22 cellular contexts compared by ENCODE assay signal in the genomic region with DNA sequence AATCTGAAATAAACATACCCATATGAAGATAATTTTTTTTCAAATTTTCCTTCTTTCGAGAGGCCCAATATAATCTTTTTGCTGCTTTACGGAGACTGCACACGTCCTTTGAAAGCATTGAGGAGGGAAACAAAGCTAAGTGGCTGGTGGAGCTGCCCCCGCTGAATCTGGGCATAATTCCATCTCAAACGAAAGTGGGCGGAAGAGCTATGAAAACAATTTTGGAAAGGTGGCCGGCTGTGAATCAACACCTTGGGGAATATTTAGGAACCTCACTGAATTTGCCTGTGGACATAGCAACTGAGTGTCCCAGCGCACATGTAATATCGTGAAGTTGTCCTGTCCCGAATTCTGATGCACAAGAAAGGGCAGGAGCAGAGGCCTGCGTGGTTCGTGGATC. TPM values are rescaled to one million over a fixed set of nuclear protein-coding genes. Genes with fewer than 3 reads are reported as not detected.
DNase-seq lines count a peak whose midpoint lies in the region; ATAC-seq and TF ChIP-seq lines count a peak whose summit lies in the region.
"Had no signal": no experiment of that assay in that cellular context is flagged by ENCODE, and none has a peak within 500 bp of the region (broad histone marks: within the 10 kb centered on the region; RNA-seq: fewer than 3 reads in every experiment).

No MANE protein-coding gene starts in this region.

- ATAC-seq in stimulated activated naive B cell treated with anti-CD40 and anti-IgM and Interleukin-4, amounts not matched to agents 10 μg/mL and 1 μg/mL and 100 μg/mL, for 72 hours (replicated peaks) = no peak
- ATAC-seq: activated T-cell treated with anti-CD3 and anti-CD28 coated beads, Interleukin-2, amount 50 U/mL, for 72 hours; upper lobe of right lung had no signal

- no peaks in the 10 kb centered on the region for H3K4me1 Mint-ChIP-seq in activated naive CD4-positive, alpha-beta T cell treated with anti-CD3 and anti-CD28 coated beads, Interleukin-2, amount 50 U/mL, for 24 hours
- peaks cover 22% of the 10 kb centered on the region for H3K4me1 Mint-ChIP-seq in chondrocyte (ENCODE audit: low read depth)
- no peaks in the 10 kb centered on the region for H3K4me1 Mint-ChIP-seq in stimulated activated naive B cell treated with anti-CD40 and anti-IgM and Interleukin-4, amounts not matched to agents 10 μg/mL and 1 μg/mL and 100 μg/mL, for 72 hours

- H3K27ac Mint-ChIP-seq in activated naive CD4-positive, alpha-beta T cell treated with anti-CD3 and anti-CD28 coated beads, Interleukin-2, amount 50 U/mL, for 24 hours = peak overlapping the region; percentile 51
- H3K27ac Mint-ChIP-seq in chondrocyte (ENCODE audit: unreplicated experiment) = peak overlapping the region; percentile 29
- H3K27ac Mint-ChIP-seq in stimulated activated naive B cell treated with anti-CD40 and anti-IgM and Interleukin-4, amounts not matched to agents 10 μg/mL and 1 μg/mL and 100 μg/mL, for 72 hours = no peak overlapping the region
- H3K27ac Mint-ChIP-seq: activated naive CD4-positive, alpha-beta T cell treated with anti-CD3 and anti-CD28 coated beads for 36 hours; activated T-cell treated with anti-CD3 and anti-CD28 coated beads, Interleukin-2, amount 50 U/mL, for 72 hours had no signal

- H3K36me3 Mint-ChIP-seq in activated naive CD4-positive, alpha-beta T cell treated with anti-CD3 and anti-CD28 coated beads, Interleukin-2, amount 50 U/mL, for 24 hours = no peaks in the 10 kb centered on the region
- H3K36me3 Mint-ChIP-seq in chondrocyte (ENCODE audit: low read depth) = no peaks in the 10 kb centered on the region
- H3K36me3 Mint-ChIP-seq in stimulated activated naive B cell treated with anti-CD40 and anti-IgM and Interleukin-4, amounts not matched to agents 10 μg/mL and 1 μg/mL and 100 μg/mL, for 72 hours = no peaks in the 10 kb centered on the region

- TF ChIP-seq CTCF in chondrocyte (IDR thresholded peaks at IDR 0.05) = no peak

- DNase-seq in activated naive CD4-positive, alpha-beta T cell treated with anti-CD3 and anti-CD28 coated beads, Interleukin-2, amount 50 U/mL, for 16 hours = no peak
- peak; percentile 58 for DNase-seq in NCI-H1105 treated with DMSO at 0.1 percent for 48 hours (lab: John Stamatoyannopoulos, UW)
- DNase-seq in chondrocyte (ENCODE audit: low spot score) = no peak
- DNase-seq in superior temporal gyrus (ENCODE audit: extremely low spot score) = peak; percentile 36
- DNase-seq in cerebellar nuclear complex (lab: John Stamatoyannopoulos, UW) = no peak
- DNase-seq in GDM1 (lab: John Stamatoyannopoulos, UW) = no peak
- DNase-seq in stimulated activated naive B cell treated with anti-CD40 and anti-IgM and Interleukin-4, amounts not matched to agents 10 μg/mL and 1 μg/mL and 100 μg/mL, for 72 hours = no peak
- DNase-seq: ACHN; activated naive CD4-positive, alpha-beta T cell treated with anti-CD3 and anti-CD28 coated beads for 36 hours; activated T-cell treated with anti-CD3 and anti-CD28 coated beads, Interleukin-2, amount 50 U/mL, for 72 hours; effector CD4-positive, alpha-beta T cell; Karpas-422; NCI-H2171; NK-92 treated with Interleukin-12 subunit alpha and Interleukin-12 subunit beta, amount 100 ng/mL, for 24 hours; occipital lobe; retina; SJCRH30; stimulated activated CD4-positive, alpha-beta T cell treated with anti-CD3 and anti-CD28 coated beads, Interleukin-4, amount 100 ng/mL, for 1 hour; stimulated activated naive CD4-positive, alpha-beta T cell treated with Interleukin-2 at 50 U/mL for 16 hours; T-helper 1 cell had no signal

- H3K4me3 Mint-ChIP-seq in activated naive CD4-positive, alpha-beta T cell treated with anti-CD3 and anti-CD28 coated beads, Interleukin-2, amount 50 U/mL, for 24 hours = no peak overlapping the region
- H3K4me3 Mint-ChIP-seq in chondrocyte (ENCODE audit: unreplicated experiment) = no peak overlapping the region
- H3K4me3 Mint-ChIP-seq in stimulated activated naive B cell treated with anti-CD40 and anti-IgM and Interleukin-4, amounts not matched to agents 10 μg/mL and 1 μg/mL and 100 μg/mL, for 72 hours = no peak overlapping the region
- H3K4me3 Mint-ChIP-seq: activated naive CD4-positive, alpha-beta T cell treated with anti-CD3 and anti-CD28 coated beads for 36 hours; activated T-cell treated with anti-CD3 and anti-CD28 coated beads, Interleukin-2, amount 50 U/mL, for 72 hours had no signal

- H3K27me3 Mint-ChIP-seq in activated naive CD4-positive, alpha-beta T cell treated with anti-CD3 and anti-CD28 coated beads, Interleukin-2, amount 50 U/mL, for 24 hours = no peaks in the 10 kb centered on the region
- peaks cover 14% of the 10 kb centered on the region for H3K27me3 Mint-ChIP-seq in chondrocyte (ENCODE audit: low read depth)
- H3K27me3 Mint-ChIP-seq in stimulated activated naive B cell treated with anti-CD40 and anti-IgM and Interleukin-4, amounts not matched to agents 10 μg/mL and 1 μg/mL and 100 μg/mL, for 72 hours = no peaks in the 10 kb centered on the region

- H3K9me3 Mint-ChIP-seq in activated naive CD4-positive, alpha-beta T cell treated with anti-CD3 and anti-CD28 coated beads, Interleukin-2, amount 50 U/mL, for 24 hours = no peaks in the 10 kb centered on the region
- H3K9me3 Mint-ChIP-seq in chondrocyte (ENCODE audit: low read depth) = no peaks in the 10 kb centered on the region
- H3K9me3 Mint-ChIP-seq in stimulated activated naive B cell treated with anti-CD40 and anti-IgM and Interleukin-4, amounts not matched to agents 10 μg/mL and 1 μg/mL and 100 μg/mL, for 72 hours = peaks cover 2 to 5% of the 10 kb centered on the region in 2 donors
- H3K9me3 Mint-ChIP-seq: activated naive CD4-positive, alpha-beta T cell treated with anti-CD3 and anti-CD28 coated beads for 36 hours had no signal

RNA-seq across cellular contexts. Expression of a gene that starts 55.6 kb away (rescaled TPM):
- total RNA-seq in chondrocyte = 56.3 to 148 TPM (median 145 TPM) in 3 replicates
- total RNA-seq: activated naive CD4-positive, alpha-beta T cell treated with anti-CD3 and anti-CD28 coated beads for 36 hours; activated T-cell treated with anti-CD3 and anti-CD28 coated beads, Interleukin-2, amount 50 U/mL, for 72 hours; SJCRH30 had no signal

Comparison
In these comparisons a context has a peak if more than half of its experiments do, and no peak if none do; other contexts are left out.
1. DNase-seq: peak in NCI-H1105 treated with DMSO at 0.1 percent for 48 hours (single experiment) and superior temporal gyrus (single experiment); none in activated naive CD4-positive, alpha-beta T cell treated with anti-CD3 and anti-CD28 coated beads, Interleukin-2, amount 50 U/mL, for 16 hours (single experiment), chondrocyte (single experiment), cerebellar nuclear complex (0 of 2), GDM1 (single experiment) and stimulated activated naive B cell treated with anti-CD40 and anti-IgM and Interleukin-4, amounts not matched to agents 10 μg/mL and 1 μg/mL and 100 μg/mL, for 72 hours (single experiment).